Comparison of ENCODE assay signal across 29 cellular contexts in genomic region chr2:138452324-138452723, GRCh38.
"Had no signal": no experiment of that assay in that cellular context is flagged by ENCODE, and none has a peak within 500 bp of the region (broad histone marks: within the 10 kb centered on the region; RNA-seq: fewer than 3 reads in every experiment).

No MANE protein-coding gene starts in this region.

- H3K27ac ChIP-seq: cardiac muscle cell, VCaP had no signal

- H3K36me3 ChIP-seq: ascending aorta, cardiac muscle cell had no signal

- H3K4me1 ChIP-seq: ascending aorta had no signal

- ATAC-seq: activated CD4-positive, alpha-beta T cell treated with anti-CD3 and anti-CD28 coated beads for 36 hours; activated CD8-positive, alpha-beta memory T cell treated with anti-CD3 and anti-CD28 coated beads, Interleukin-2, amount 10 ng/mL, durations not matched to agents 7 days and 5 days; activated CD8-positive, alpha-beta T cell treated with anti-CD3 and anti-CD28 coated beads, Interleukin-2, amount 10 ng/mL, durations not matched to agents 7 days and 5 days; activated naive CD8-positive, alpha-beta T cell treated with anti-CD3 and anti-CD28 coated beads, Interleukin-2, amount 50 U/mL, for 24 hours had no signal

- H3K27me3 ChIP-seq: ascending aorta, cardiac muscle cell had no signal

- H3K4me3 ChIP-seq: ascending aorta, cardiac muscle cell had no signal

- DNase-seq: activated B cell treated with CpG ODN at 0.5 μM for 24 hours; activated CD4-positive, alpha-beta memory T cell treated with anti-CD3 and anti-CD28 coated beads, Interleukin-2, amount 10 ng/mL, durations not matched to agents 7 days and 5 days; activated CD4-positive, alpha-beta T cell treated with anti-CD3 and anti-CD28 coated beads for 1 hour; activated CD4-positive, alpha-beta T cell treated with anti-CD3 and anti-CD28 coated beads for 36 hours; activated CD4-positive, alpha-beta T cell treated with anti-CD3 and anti-CD28 coated beads for 48 hours; activated CD4-positive, alpha-beta T cell treated with anti-CD3 and anti-CD28 coated beads, Interleukin-2, amount 10 ng/mL, durations not matched to agents 7 days and 5 days; activated CD4-positive, alpha-beta T cell treated with anti-CD3 and anti-CD28 coated beads, Interleukin-2, amount 50 U/mL, for 48 hours; activated CD8-positive, alpha-beta memory T cell treated with anti-CD3 and anti-CD28 coated beads for 24 hours; activated CD8-positive, alpha-beta memory T cell treated with anti-CD3 and anti-CD28 coated beads, Interleukin-2, amount 10 ng/mL, durations not matched to agents 7 days and 5 days; activated CD8-positive, alpha-beta memory T cell treated with anti-CD3 and anti-CD28 coated beads, Interleukin-2, amount 50 U/mL, for 48 hours; activated CD8-positive, alpha-beta T cell treated with anti-CD3 and anti-CD28 coated beads, Interleukin-2, amount 10 ng/mL, durations not matched to agents 7 days and 5 days; activated effector memory CD4-positive, alpha-beta T cell treated with Interleukin-2 at 50 U/mL for 16 hours; activated gamma-delta T cell; activated naive CD4-positive, alpha-beta T cell treated with anti-CD3 and anti-CD28 coated beads, Interleukin-2, amount 10 ng/mL, durations not matched to agents 7 days and 5 days; activated naive CD4-positive, alpha-beta T cell treated with Interleukin-2 at 50 U/mL for 16 hours; activated naive CD8-positive, alpha-beta T cell treated with anti-CD3 and anti-CD28 coated beads, Interleukin-2, amount 10 ng/mL, durations not matched to agents 7 days and 5 days; activated naive CD8-positive, alpha-beta T cell treated with anti-CD3 and anti-CD28 coated beads, Interleukin-2, amount 50 U/mL, for 24 hours; activated T-cell treated with anti-CD3 and anti-CD28 coated beads, Interleukin-2, amount 50 U/mL, for 24 hours; activated T-cell treated with anti-CD3 and anti-CD28 coated beads, Interleukin-2, amount 50 U/mL, for 48 hours; amygdala; anterior cingulate cortex; cerebellar nuclear complex; T-helper 1 cell; T-helper 2 cell; T-helper 9 cell had no signal

- FAIRE-seq: bronchial epithelial cell had no signal
